14 cellular contexts compared by ENCODE assay signal in genomic region chr9:133342570-133342969, GRCh38. TPM values are rescaled to one million over a fixed set of nuclear protein-coding genes. Genes with fewer than 3 reads are reported as not detected.
A peak's percentile ranks its signal among the peaks of the same experiment; 100 is the strongest.
DNase-seq lines count a peak whose midpoint lies in the region; ATAC-seq, FAIRE-seq and TF ChIP-seq lines count a peak whose summit lies in the region.
"Had no signal": no experiment of that assay in that cellular context is flagged by ENCODE, and none has a peak within 500 bp of the region (broad histone marks: within the 10 kb centered on the region; RNA-seq: fewer than 3 reads in every experiment).

No MANE protein-coding gene starts in this region.

- no peak overlapping the region for H3K9ac ChIP-seq in H1 (replicated peaks in 1 of 4; ENCODE audit: extremely low read depth in 1 of 4, low read depth in 3 of 4, low read length in 3 of 4)

- CTCF ChIA-PET in H1 (lab: Charles Lee; ENCODE audit: partially characterized antibody), result interaction anchor here (0.7 to 5.5 kb wide), 29 partner anchors 8 to 450 kb away, joined by 3 to 45 read pairs (median 5); partner anchors contain the start of gene SURF1

- H2AFZ ChIP-seq in H1 (ENCODE audit: low read length), result no peak overlapping the region

- H3K36me3 ChIP-seq in H1 (ENCODE audit: control insufficient read depth in 2 of 4, insufficient read depth in 4 of 4, low read length in 3 of 4) (peaks cover 31 to 70% (median 53%) of the 10 kb centered on the region in 4 experiments), upper lobe of right lung (peaks cover 51% of the 10 kb centered on the region), prostate gland (peaks cover 4 to 17% of the 10 kb centered on the region in 2 donors)

- H3K4ac ChIP-seq in H1 (replicated peaks; ENCODE audit: insufficient read length, low read depth, low read length), result no peak overlapping the region

- no peaks in the 10 kb centered on the region for H3K9me3 ChIP-seq in right cardiac atrium (ENCODE audit: control insufficient read depth, low read length)
- no peaks in the 10 kb centered on the region for H3K9me3 ChIP-seq in H1 (ENCODE audit: insufficient read depth in 2 of 2, low read depth in 1 of 2, low read length in 1 of 2)
- H3K9me3 ChIP-seq in upper lobe of right lung, result no peaks in the 10 kb centered on the region
- H3K9me3 ChIP-seq in prostate gland, result no peaks in the 10 kb centered on the region

- ATAC-seq in right cardiac atrium, result no peak
- no peak for ATAC-seq in Right ventricle myocardium inferior
- no peak for ATAC-seq in upper lobe of right lung
- no peak for ATAC-seq in GM19467 (IDR thresholded peaks at IDR 0.05; ENCODE audit: unreplicated experiment)

- intact Hi-C loops in right cardiac atrium (cut with DNase I), result no loop called here
- intact Hi-C loops in Right ventricle myocardium inferior (cut with DNase I), result no loop called here
- intact Hi-C loops in upper lobe of right lung (cut with DNase I), result no loop called here
- intact Hi-C loops in prostate gland (cut with DNase I), result no loop called here

- 0 out of 2 replicates have a peak overlapping the region, but pooled peaks have one; percentile 18 for H2BK5ac ChIP-seq in H1 (ENCODE audit: low read depth, low read length)

- peaks cover 17% of the 10 kb centered on the region for H3K79me1 ChIP-seq in H1 (ENCODE audit: low read depth, low read length)

- no peak overlapping the region for H3K14ac ChIP-seq in H1 (ENCODE audit: insufficient read length)

- no peak overlapping the region for H3K4me2 ChIP-seq in H1 (ENCODE audit: insufficient read depth in 1 of 2, low read depth in 2 of 2, low read length in 2 of 2)

- peaks cover 4% of the 10 kb centered on the region; the same call in 1 of the 2 replicates for H3K23me2 ChIP-seq in H1 (ENCODE audit: low read depth, low read length)

- peaks cover 6% of the 10 kb centered on the region for H3K4me1 ChIP-seq in right cardiac atrium (ENCODE audit: control insufficient read depth, insufficient read depth, low read length)
- peaks cover 0 to 7% (median 5%) of the 10 kb centered on the region in 4 experiments; a peak in 5 of 7 replicates for H3K4me1 ChIP-seq in H1 (replicated peaks in 1 of 4; ENCODE audit: control insufficient read depth in 3 of 4, insufficient read depth in 4 of 4, low read length in 3 of 4)
- H3K4me1 ChIP-seq in upper lobe of right lung, result peaks cover 17% of the 10 kb centered on the region
- peaks cover 8% of the 10 kb centered on the region for H3K4me1 ChIP-seq in prostate gland (replicated peaks)

- TF ChIP-seq RAD21 in H1 (IDR thresholded peaks at IDR 0.05 in 1 of 2, conservative IDR thresholded peaks at IDR 0.05 in 1 of 2; ENCODE audit: low read depth in 2 of 2, low read length in 2 of 2), result no peak

- H4K8ac ChIP-seq in H1 (ENCODE audit: extremely low read depth, insufficient read depth, low read length), result no peak overlapping the region

- no peak overlapping the region for H4K91ac ChIP-seq in H1 (replicated peaks; ENCODE audit: insufficient read length, low read length)

- no peak overlapping the region for H3K27ac ChIP-seq in right cardiac atrium (ENCODE audit: low read length)
- H3K27ac ChIP-seq in H1 (ENCODE audit: low read depth, low read length), result no peak overlapping the region
- H3K27ac ChIP-seq in upper lobe of right lung, result no peak overlapping the region
- no peak overlapping the region for H3K27ac ChIP-seq in prostate gland

- H3K27me3 ChIP-seq in right cardiac atrium (ENCODE audit: control insufficient read depth, insufficient read depth), result no peaks in the 10 kb centered on the region
- no peaks in the 10 kb centered on the region for H3K27me3 ChIP-seq in H1 (replicated peaks in 1 of 4; ENCODE audit: control insufficient read depth in 3 of 4, extremely low read depth in 1 of 4, insufficient read depth in 3 of 4, low read length in 3 of 4)
- H3K27me3 ChIP-seq in upper lobe of right lung, result no peaks in the 10 kb centered on the region
- no peaks in the 10 kb centered on the region for H3K27me3 ChIP-seq in prostate gland (replicated peaks; ENCODE audit: insufficient read depth)

- no peak overlapping the region for H2BK12ac ChIP-seq in H1 (ENCODE audit: low read depth, low read length)

- peaks cover 4 to 21% of the 10 kb centered on the region in 2 experiments; a peak in 3 of 4 replicates for H3K79me2 ChIP-seq in H1 (ENCODE audit: control insufficient read depth in 1 of 2, insufficient read depth in 2 of 2, low read length in 2 of 2)

- FAIRE-seq in H1 (lab: Jason Lieb, UNC), result no peak
- FAIRE-seq: astrocyte, endometrium had no signal

- 0 out of 2 replicates have a peak, but pooled peaks have one; percentile 16 for TF ChIP-seq CTCF in LNCaP clone FGC (IDR thresholded peaks at IDR 0.05; ENCODE audit: control insufficient read depth, extremely low read depth, insufficient read depth)
- peak in 2 of 3 experiments; percentile 21 to 26; a peak in 3 of 4 replicates for TF ChIP-seq CTCF in H1 (IDR thresholded peaks at IDR 0.05; ENCODE audit: control extremely low read depth in 1 of 3, insufficient read depth in 1 of 3, low read depth in 1 of 3, low read length in 3 of 3)
- peak; percentile 13 for TF ChIP-seq CTCF in upper lobe of right lung (IDR thresholded peaks at IDR 0.05)
- no peak for TF ChIP-seq CTCF in prostate gland (IDR thresholded peaks at IDR 0.05)

- H3K23ac ChIP-seq in H1 (ENCODE audit: insufficient read length), result no peak overlapping the region

- POLR2A ChIA-PET in H1 (lab: Charles Lee; ENCODE audit: partially characterized antibody), result interaction anchor here (0.8 to 14.8 kb wide), 9 partner anchors 8 to 118 kb away, joined by 3 to 303 read pairs (median 6); partner anchors contain the start of genes ADAMTS13, MED22, RPL7A and SURF1

- H4K5ac ChIP-seq in H1 (ENCODE audit: insufficient read length, low read depth, low read length), result no peak overlapping the region

- no peak overlapping the region for H3K18ac ChIP-seq in H1 (ENCODE audit: extremely low read depth, low read length)

- no peak overlapping the region for H2BK20ac ChIP-seq in H1 (ENCODE audit: low read length)

- TF ChIP-seq POLR2A in H1 (IDR thresholded peaks at IDR 0.05; ENCODE audit: control extremely low read depth in 1 of 2, low read depth in 2 of 2, low read length in 2 of 2) (no peak), prostate gland (IDR thresholded peaks at IDR 0.05) (no peak)

- H2BK120ac ChIP-seq in H1 (replicated peaks; ENCODE audit: low read depth, low read length), result no peak overlapping the region

- 79% methylated on average over 11 of the region's 11 CpGs for WGBS in right cardiac atrium
- WGBS in H1 (ENCODE audit: extremely low coverage in 1 of 2, insufficient coverage in 1 of 2, insufficient read length in 1 of 2, insufficient replicate concordance in 2 of 2, low coverage in 1 of 2, low lambda C conversion rate in 2 of 2, missing lambda C conversion rate in 1 of 2), 2 experiments, result 88% methylated on average over 11 of the region's 11 CpGs; no CpG with 5 or more reads in 1 of the 2 experiments
- WGBS in prostate gland, result 71% methylated on average over 10 of the region's 11 CpGs

- H3K4me3 ChIP-seq in right cardiac atrium (ENCODE audit: low read length) (no peak overlapping the region), LNCaP clone FGC (ENCODE audit: low read depth, low read length) (no peak overlapping the region), H1 (ENCODE audit: extremely low read depth in 1 of 4, insufficient read depth in 2 of 4, low read depth in 3 of 4, low read length in 4 of 4) (no peak overlapping the region), upper lobe of right lung (no peak overlapping the region), prostate gland (no peak overlapping the region)

- H2AK5ac ChIP-seq in H1 (ENCODE audit: low read depth, low read length), result no peak overlapping the region

- no peak overlapping the region for H3K56ac ChIP-seq in H1 (replicated peaks; ENCODE audit: insufficient read length, low read depth, low read length)

- peak in 2 of 3 donors; percentile 46 to 52 for DNase-seq in right cardiac atrium
- DNase-seq in Right ventricle myocardium inferior (ENCODE audit: missing footprints), result no peak
- DNase-seq in LNCaP clone FGC (ENCODE audit: low read depth), result no peak
- peak in 1 of 2 experiments; percentile 56 for DNase-seq in H1 (ENCODE audit: low read depth in 1 of 2, low spot score in 2 of 2)
- DNase-seq in upper lobe of right lung, result no peak
- DNase-seq in stimulated activated CD4-positive, alpha-beta T cell treated with anti-CD3 and anti-CD28 coated beads, Interleukin-15, amount 100 ng/mL, for 24 hours, result no peak
- no peak for DNase-seq in prostate gland (ENCODE audit: low spot score)
- DNase-seq: NCI-H1105; NCI-H748 treated with DMSO at 0.1 percent for 48 hours; posterior cingulate gyrus; stimulated activated naive CD4-positive, alpha-beta T cell had no signal

- no peak overlapping the region for H2BK15ac ChIP-seq in H1 (ENCODE audit: low read length)

- H4K20me1 ChIP-seq in H1 (replicated peaks in 1 of 2; ENCODE audit: control insufficient read depth in 1 of 2, insufficient read depth in 2 of 2, low read length in 2 of 2), result peaks cover 12 to 34% of the 10 kb centered on the region in 2 experiments

- no peak for TF ChIP-seq EP300 in H1 (IDR thresholded peaks at IDR 0.05; ENCODE audit: borderline replicate concordance in 1 of 2, low read depth in 2 of 2, low read length in 2 of 2)

RNA-seq across cellular contexts. Expression of gene MED22, which starts 5.4 kb away (rescaled TPM):
- 10 to 100 TPM; 19.0 to 22.7 (median 20.6) TPM for total RNA-seq in right cardiac atrium
- 15.2 TPM for polyA plus RNA-seq in right cardiac atrium
- total RNA-seq in Right ventricle myocardium inferior, result 20.8 TPM
- total RNA-seq in H1 (2021; fragmentation: NEBNext Ultra II Directional; extraction: Animal tissue kit (Norgen Biotek cat#: 25700)), result 56.4 and 61.8 TPM in 2 replicates
- polyA plus RNA-seq in H1 (2011; rRNA removed), result 68.4 and 105 TPM in 2 replicates
- polyA plus RNA-seq in H1 (2011; cell fraction: cytosol; rRNA removed), result 88.7 TPM
- polyA plus RNA-seq in H1 (2011; cell fraction: nucleus; rRNA removed), result 114 TPM
- 42.8 to 66.6 TPM (median 62.2 TPM) in 4 replicates for polyA plus RNA-seq in H1 (2012, experiment 1 of 2)
- 63.8 TPM for polyA plus RNA-seq in H1 (2012, experiment 2 of 2)
- 47.5 TPM for polyA plus RNA-seq in H1 (2013, experiment 1 of 2)
- polyA plus RNA-seq in H1 (2013, experiment 2 of 2), result 46.8 TPM
- polyA minus RNA-seq in H1 (2011; rRNA and poly(A)+ RNA removed), result 84.7 and 135 TPM in 2 replicates
- polyA minus RNA-seq in H1 (2011; cell fraction: cytosol; rRNA and poly(A)+ RNA removed), result 38.3 TPM
- polyA minus RNA-seq in H1 (2011; cell fraction: nucleus; rRNA and poly(A)+ RNA removed), result 35.7 TPM
- total RNA-seq in upper lobe of right lung, result 25.8 TPM
- 10 to 100 TPM; 31.1 to 32.6 TPM for total RNA-seq in prostate gland

RNA-seq across cellular contexts. Expression of gene RPL7A, which starts 5.4 kb away (rescaled TPM):
- total RNA-seq in right cardiac atrium, result 1,000 to 10,000 TPM in 3 of 4 donors, 100 to 1,000 TPM in 1; 973 to 1,213 (median 1,047) TPM
- polyA plus RNA-seq in right cardiac atrium, result 1,455 TPM
- 977 TPM for total RNA-seq in Right ventricle myocardium inferior
- total RNA-seq in H1 (2021; fragmentation: NEBNext Ultra II Directional; extraction: Animal tissue kit (Norgen Biotek cat#: 25700)), result 2,578 and 2,633 TPM in 2 replicates
- 2,379 and 2,783 TPM in 2 replicates for polyA plus RNA-seq in H1 (2011; rRNA removed)
- 4,295 TPM for polyA plus RNA-seq in H1 (2011; cell fraction: cytosol; rRNA removed)
- polyA plus RNA-seq in H1 (2011; cell fraction: nucleus; rRNA removed), result 2,670 TPM
- polyA plus RNA-seq in H1 (2012, experiment 1 of 2), result 3,066 to 3,745 TPM (median 3,674 TPM) in 4 replicates
- polyA plus RNA-seq in H1 (2012, experiment 2 of 2), result 3,198 TPM
- polyA plus RNA-seq in H1 (2013, experiment 1 of 2), result 2,222 TPM
- polyA plus RNA-seq in H1 (2013, experiment 2 of 2), result 2,123 TPM
- polyA minus RNA-seq in H1 (2011; rRNA and poly(A)+ RNA removed), result 2,290 and 2,619 TPM in 2 replicates
- polyA minus RNA-seq in H1 (2011; cell fraction: cytosol; rRNA and poly(A)+ RNA removed), result 1,007 TPM
- 995 TPM for polyA minus RNA-seq in H1 (2011; cell fraction: nucleus; rRNA and poly(A)+ RNA removed)
- 1,380 TPM for total RNA-seq in upper lobe of right lung
- total RNA-seq in prostate gland, result 1,000 to 10,000 TPM; 1,667 to 2,501 TPM

RNA-seq across cellular contexts. Expression of gene SURF6, which starts 6.6 kb away (rescaled TPM):
- total RNA-seq in right cardiac atrium (10 to 100 TPM; 10.9 to 13.2 (median 11.9) TPM), Right ventricle myocardium inferior (13.4 TPM), upper lobe of right lung (15.9 TPM), prostate gland (10 to 100 TPM; 25.7 to 40.3 TPM)
- polyA plus RNA-seq in right cardiac atrium (13.9 TPM), H1 (2011; rRNA removed) (6.1 and 9.6 TPM in 2 replicates)
- total RNA-seq in H1 (2021; fragmentation: NEBNext Ultra II Directional; extraction: Animal tissue kit (Norgen Biotek cat#: 25700)), result 23.7 and 26.7 TPM in 2 replicates
- 19.8 TPM for polyA plus RNA-seq in H1 (2011; cell fraction: cytosol; rRNA removed)
- polyA plus RNA-seq in H1 (2011; cell fraction: nucleus; rRNA removed), result 17.0 TPM
- 17.5 to 28.3 TPM (median 24.3 TPM) in 4 replicates for polyA plus RNA-seq in H1 (2012, experiment 1 of 2)
- polyA plus RNA-seq in H1 (2012, experiment 2 of 2), result 6.3 TPM
- polyA plus RNA-seq in H1 (2013, experiment 1 of 2), result 19.3 TPM
- 18.3 TPM for polyA plus RNA-seq in H1 (2013, experiment 2 of 2)
- polyA minus RNA-seq in H1 (2011; rRNA and poly(A)+ RNA removed), result 4.5 and 5.6 TPM in 2 replicates
- polyA minus RNA-seq in H1 (2011; cell fraction: cytosol; rRNA and poly(A)+ RNA removed), result 7.3 TPM
- polyA minus RNA-seq in H1 (2011; cell fraction: nucleus; rRNA and poly(A)+ RNA removed), result 5.8 TPM

RNA-seq across cellular contexts. Expression of gene SURF1, which starts 13.7 kb away (rescaled TPM):
- 10 to 100 TPM; 34.0 to 54.4 (median 43.1) TPM for total RNA-seq in right cardiac atrium
- 98.8 TPM for polyA plus RNA-seq in right cardiac atrium
- total RNA-seq in Right ventricle myocardium inferior, result 62.6 TPM
- total RNA-seq in H1 (2021; fragmentation: NEBNext Ultra II Directional; extraction: Animal tissue kit (Norgen Biotek cat#: 25700)), result 39.6 and 43.1 TPM in 2 replicates
- 35.4 and 44.7 TPM in 2 replicates for polyA plus RNA-seq in H1 (2011; rRNA removed)
- polyA plus RNA-seq in H1 (2011; cell fraction: cytosol; rRNA removed), result 40.4 TPM
- 51.7 TPM for polyA plus RNA-seq in H1 (2011; cell fraction: nucleus; rRNA removed)
- polyA plus RNA-seq in H1 (2012, experiment 1 of 2), result 42.8 to 56.2 TPM (median 50.1 TPM) in 4 replicates
- polyA plus RNA-seq in H1 (2012, experiment 2 of 2), result 52.4 TPM
- polyA plus RNA-seq in H1 (2013, experiment 1 of 2), result 54.3 TPM
- polyA plus RNA-seq in H1 (2013, experiment 2 of 2), result 47.2 TPM
- polyA minus RNA-seq in H1 (2011; rRNA and poly(A)+ RNA removed), result 20.3 and 32.2 TPM in 2 replicates
- polyA minus RNA-seq in H1 (2011; cell fraction: cytosol; rRNA and poly(A)+ RNA removed), result 8.1 TPM
- polyA minus RNA-seq in H1 (2011; cell fraction: nucleus; rRNA and poly(A)+ RNA removed), result 16.7 TPM
- total RNA-seq in upper lobe of right lung, result 43.9 TPM
- 10 to 100 TPM; 53.3 to 73.8 TPM for total RNA-seq in prostate gland

RNA-seq across cellular contexts. Expression of gene SURF2, which starts 13.8 kb away (rescaled TPM):
- 10 to 100 TPM; 11.3 to 13.3 (median 12.5) TPM for total RNA-seq in right cardiac atrium
- 23.4 TPM for polyA plus RNA-seq in right cardiac atrium
- 13.2 TPM for total RNA-seq in Right ventricle myocardium inferior
- 36.6 and 42.1 TPM in 2 replicates for total RNA-seq in H1 (2021; fragmentation: NEBNext Ultra II Directional; extraction: Animal tissue kit (Norgen Biotek cat#: 25700))
- 37.7 and 54.4 TPM in 2 replicates for polyA plus RNA-seq in H1 (2011; rRNA removed)
- 55.5 TPM for polyA plus RNA-seq in H1 (2011; cell fraction: cytosol; rRNA removed)
- 45.1 TPM for polyA plus RNA-seq in H1 (2011; cell fraction: nucleus; rRNA removed)
- polyA plus RNA-seq in H1 (2012, experiment 1 of 2), result 47.7 to 62.2 TPM (median 55.5 TPM) in 4 replicates
- polyA plus RNA-seq in H1 (2012, experiment 2 of 2), result 29.1 TPM
- polyA plus RNA-seq in H1 (2013, experiment 1 of 2), result 39.1 TPM
- polyA plus RNA-seq in H1 (2013, experiment 2 of 2), result 40.7 TPM
- 6.6 and 9.0 TPM in 2 replicates for polyA minus RNA-seq in H1 (2011; rRNA and poly(A)+ RNA removed)
- 24.4 TPM for polyA minus RNA-seq in H1 (2011; cell fraction: cytosol; rRNA and poly(A)+ RNA removed)
- polyA minus RNA-seq in H1 (2011; cell fraction: nucleus; rRNA and poly(A)+ RNA removed), result 13.3 TPM
- 12.0 TPM for total RNA-seq in upper lobe of right lung
- 10 to 100 TPM; 16.4 to 57.6 TPM for total RNA-seq in prostate gland

Comparison
In these comparisons a context has a peak if more than half of its experiments do, and no peak if none do; other contexts are left out.
1. DNase-seq: peak in right cardiac atrium (2 of 3); none in Right ventricle myocardium inferior (single experiment), LNCaP clone FGC (single experiment), upper lobe of right lung (single experiment), stimulated activated CD4-positive, alpha-beta T cell treated with anti-CD3 and anti-CD28 coated beads, Interleukin-15, amount 100 ng/mL, for 24 hours (single experiment) and prostate gland (single experiment).
2. CTCF ChIP-seq: peak in LNCaP clone FGC (single experiment), H1 (2 of 3) and upper lobe of right lung (single experiment); none in prostate gland (0 of 4).